1 cellular context compared by ENCODE assay signal in genomic region chr20:38997622-38998021, GRCh38.
TF ChIP-seq lines count a peak whose summit lies in the region.

No MANE protein-coding gene starts in this region.

TF ChIP-seq in GM12878, 131 proteins besides CTCF, POLR2A, EP300 and RAD21 (continued from another document):
- TF ChIP-seq, protein P1, sequence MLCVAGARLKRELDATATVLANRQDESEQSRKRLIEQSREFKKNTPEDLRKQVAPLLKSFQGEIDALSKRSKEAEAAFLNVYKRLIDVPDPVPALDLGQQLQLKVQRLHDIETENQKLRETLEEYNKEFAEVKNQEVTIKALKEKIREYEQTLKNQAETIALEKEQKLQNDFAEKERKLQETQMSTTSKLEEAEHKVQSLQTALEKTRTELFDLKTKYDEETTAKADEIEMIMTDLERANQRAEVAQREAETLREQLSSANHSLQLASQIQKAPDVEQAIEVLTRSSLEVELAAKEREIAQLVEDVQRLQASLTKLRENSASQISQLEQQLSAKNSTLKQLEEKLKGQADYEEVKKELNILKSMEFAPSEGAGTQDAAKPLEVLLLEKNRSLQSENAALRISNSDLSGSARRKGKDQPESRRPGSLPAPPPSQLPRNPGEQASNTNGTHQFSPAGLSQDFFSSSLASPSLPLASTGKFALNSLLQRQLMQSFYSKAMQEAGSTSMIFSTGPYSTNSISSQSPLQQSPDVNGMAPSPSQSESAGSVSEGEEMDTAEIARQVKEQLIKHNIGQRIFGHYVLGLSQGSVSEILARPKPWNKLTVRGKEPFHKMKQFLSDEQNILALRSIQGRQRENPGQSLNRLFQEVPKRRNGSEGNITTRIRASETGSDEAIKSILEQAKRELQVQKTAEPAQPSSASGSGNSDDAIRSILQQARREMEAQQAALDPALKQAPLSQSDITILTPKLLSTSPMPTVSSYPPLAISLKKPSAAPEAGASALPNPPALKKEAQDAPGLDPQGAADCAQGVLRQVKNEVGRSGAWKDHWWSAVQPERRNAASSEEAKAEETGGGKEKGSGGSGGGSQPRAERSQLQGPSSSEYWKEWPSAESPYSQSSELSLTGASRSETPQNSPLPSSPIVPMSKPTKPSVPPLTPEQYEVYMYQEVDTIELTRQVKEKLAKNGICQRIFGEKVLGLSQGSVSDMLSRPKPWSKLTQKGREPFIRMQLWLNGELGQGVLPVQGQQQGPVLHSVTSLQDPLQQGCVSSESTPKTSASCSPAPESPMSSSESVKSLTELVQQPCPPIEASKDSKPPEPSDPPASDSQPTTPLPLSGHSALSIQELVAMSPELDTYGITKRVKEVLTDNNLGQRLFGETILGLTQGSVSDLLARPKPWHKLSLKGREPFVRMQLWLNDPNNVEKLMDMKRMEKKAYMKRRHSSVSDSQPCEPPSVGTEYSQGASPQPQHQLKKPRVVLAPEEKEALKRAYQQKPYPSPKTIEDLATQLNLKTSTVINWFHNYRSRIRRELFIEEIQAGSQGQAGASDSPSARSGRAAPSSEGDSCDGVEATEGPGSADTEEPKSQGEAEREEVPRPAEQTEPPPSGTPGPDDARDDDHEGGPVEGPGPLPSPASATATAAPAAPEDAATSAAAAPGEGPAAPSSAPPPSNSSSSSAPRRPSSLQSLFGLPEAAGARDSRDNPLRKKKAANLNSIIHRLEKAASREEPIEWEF (IDR thresholded peaks at IDR 0.05; ENCODE audit: insufficient replicate concordance, low read depth, low read length), result no peak
- TF ChIP-seq CHD2 (IDR thresholded peaks at IDR 0.05; ENCODE audit: borderline replicate concordance, low read depth, low read length) (peak; percentile 36; the same call in 1 of the 2 replicates), ZBED1 (IDR thresholded peaks at IDR 0.05; ENCODE audit: borderline replicate concordance) (peak; percentile 67; the same call in 1 of the 2 replicates), ZNF622 (IDR thresholded peaks at IDR 0.05) (no peak), DPF2 (IDR thresholded peaks at IDR 0.05) (peak; percentile 72), MEF2A (IDR thresholded peaks at IDR 0.05; ENCODE audit: insufficient read depth, low read depth, low read length) (0 out of 2 replicates have a peak, but pooled peaks have one; percentile 41), JUNB (IDR thresholded peaks at IDR 0.05) (peak; percentile 69; the same call in 1 of the 2 replicates)
- TF ChIP-seq, protein P2, sequence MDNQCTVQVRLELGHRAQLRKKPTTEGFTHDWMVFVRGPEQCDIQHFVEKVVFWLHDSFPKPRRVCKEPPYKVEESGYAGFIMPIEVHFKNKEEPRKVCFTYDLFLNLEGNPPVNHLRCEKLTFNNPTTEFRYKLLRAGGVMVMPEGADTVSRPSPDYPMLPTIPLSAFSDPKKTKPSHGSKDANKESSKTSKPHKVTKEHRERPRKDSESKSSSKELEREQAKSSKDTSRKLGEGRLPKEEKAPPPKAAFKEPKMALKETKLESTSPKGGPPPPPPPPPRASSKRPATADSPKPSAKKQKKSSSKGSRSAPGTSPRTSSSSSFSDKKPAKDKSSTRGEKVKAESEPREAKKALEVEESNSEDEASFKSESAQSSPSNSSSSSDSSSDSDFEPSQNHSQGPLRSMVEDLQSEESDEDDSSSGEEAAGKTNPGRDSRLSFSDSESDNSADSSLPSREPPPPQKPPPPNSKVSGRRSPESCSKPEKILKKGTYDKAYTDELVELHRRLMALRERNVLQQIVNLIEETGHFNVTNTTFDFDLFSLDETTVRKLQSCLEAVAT (IDR thresholded peaks at IDR 0.05), result peak; percentile 95
- TF ChIP-seq, protein P3, sequence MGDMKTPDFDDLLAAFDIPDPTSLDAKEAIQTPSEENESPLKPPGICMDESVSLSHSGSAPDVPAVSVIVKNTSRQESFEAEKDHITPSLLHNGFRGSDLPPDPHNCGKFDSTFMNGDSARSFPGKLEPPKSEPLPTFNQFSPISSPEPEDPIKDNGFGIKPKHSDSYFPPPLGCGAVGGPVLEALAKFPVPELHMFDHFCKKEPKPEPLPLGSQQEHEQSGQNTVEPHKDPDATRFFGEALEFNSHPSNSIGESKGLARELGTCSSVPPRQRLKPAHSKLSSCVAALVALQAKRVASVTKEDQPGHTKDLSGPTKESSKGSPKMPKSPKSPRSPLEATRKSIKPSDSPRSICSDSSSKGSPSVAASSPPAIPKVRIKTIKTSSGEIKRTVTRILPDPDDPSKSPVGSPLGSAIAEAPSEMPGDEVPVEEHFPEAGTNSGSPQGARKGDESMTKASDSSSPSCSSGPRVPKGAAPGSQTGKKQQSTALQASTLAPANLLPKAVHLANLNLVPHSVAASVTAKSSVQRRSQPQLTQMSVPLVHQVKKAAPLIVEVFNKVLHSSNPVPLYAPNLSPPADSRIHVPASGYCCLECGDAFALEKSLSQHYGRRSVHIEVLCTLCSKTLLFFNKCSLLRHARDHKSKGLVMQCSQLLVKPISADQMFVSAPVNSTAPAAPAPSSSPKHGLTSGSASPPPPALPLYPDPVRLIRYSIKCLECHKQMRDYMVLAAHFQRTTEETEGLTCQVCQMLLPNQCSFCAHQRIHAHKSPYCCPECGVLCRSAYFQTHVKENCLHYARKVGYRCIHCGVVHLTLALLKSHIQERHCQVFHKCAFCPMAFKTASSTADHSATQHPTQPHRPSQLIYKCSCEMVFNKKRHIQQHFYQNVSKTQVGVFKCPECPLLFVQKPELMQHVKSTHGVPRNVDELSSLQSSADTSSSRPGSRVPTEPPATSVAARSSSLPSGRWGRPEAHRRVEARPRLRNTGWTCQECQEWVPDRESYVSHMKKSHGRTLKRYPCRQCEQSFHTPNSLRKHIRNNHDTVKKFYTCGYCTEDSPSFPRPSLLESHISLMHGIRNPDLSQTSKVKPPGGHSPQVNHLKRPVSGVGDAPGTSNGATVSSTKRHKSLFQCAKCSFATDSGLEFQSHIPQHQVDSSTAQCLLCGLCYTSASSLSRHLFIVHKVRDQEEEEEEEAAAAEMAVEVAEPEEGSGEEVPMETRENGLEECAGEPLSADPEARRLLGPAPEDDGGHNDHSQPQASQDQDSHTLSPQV (IDR thresholded peaks at IDR 0.05), result no peak
